ENCODE assay signal across 13 cellular contexts in the genomic region with DNA sequence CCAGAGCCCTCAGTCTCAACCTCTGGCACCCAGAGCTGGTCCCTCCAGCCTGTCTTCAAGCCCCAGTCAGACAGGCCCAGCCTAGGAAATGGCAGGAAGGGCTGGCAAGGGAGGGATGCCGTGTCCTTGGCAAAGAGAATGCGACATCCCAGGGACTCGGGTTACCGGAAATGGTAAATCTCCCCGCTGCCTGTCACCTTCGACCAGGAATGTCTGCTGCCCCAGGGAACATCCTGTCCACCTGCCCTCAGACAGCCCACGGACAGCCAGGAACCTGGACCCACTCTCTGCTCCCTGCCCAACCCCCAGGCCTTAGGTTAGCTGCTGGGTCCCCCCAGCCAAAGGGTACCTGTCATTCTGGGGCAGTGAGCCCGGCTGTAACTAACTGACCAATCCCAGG. TPM values are rescaled to one million over a fixed set of nuclear protein-coding genes. Genes with fewer than 3 reads are reported as not detected.
A peak's percentile ranks its signal among the peaks of the same experiment; 100 is the strongest.
DNase-seq lines count a peak whose midpoint lies in the region; ATAC-seq, FAIRE-seq and TF ChIP-seq lines count a peak whose summit lies in the region.
"Had no signal": no experiment of that assay in that cellular context is flagged by ENCODE, and none has a peak within 500 bp of the region (broad histone marks: within the 10 kb centered on the region; RNA-seq: fewer than 3 reads in every experiment).

No MANE protein-coding gene starts in this region.

- intact Hi-C loops in adrenal gland (cut with DNase I) (no loop called here), HepG2 (cut with micrococcal nuclease; ENCODE audit: unreplicated experiment) (no loop called here)

- H4K20me1 ChIP-seq in HepG2 (ENCODE audit: insufficient read depth, low read length): no peaks in the 10 kb centered on the region

- peak overlapping the region; percentile 69 to 87 (median 85) for H3K27ac ChIP-seq in adrenal gland
- H3K27ac ChIP-seq in HepG2 (ENCODE audit: extremely low read length, insufficient read depth, low read length): no peak overlapping the region
- no peak overlapping the region for H3K27ac ChIP-seq in WERI-Rb-1
- H3K27ac ChIP-seq: right lobe of liver had no signal

- H3K27me3 ChIP-seq in adrenal gland: no peaks in the 10 kb centered on the region
- H3K27me3 ChIP-seq in HepG2 (ENCODE audit: control insufficient read depth in 1 of 2, insufficient read depth in 2 of 2, low read length in 2 of 2): no peaks in the 10 kb centered on the region
- no peaks in the 10 kb centered on the region for H3K27me3 ChIP-seq in WERI-Rb-1 (ENCODE audit: insufficient read depth, low read depth, severe bottlenecking)
- H3K27me3 ChIP-seq: right lobe of liver had no signal

- H3K9ac ChIP-seq in HepG2 (ENCODE audit: insufficient read depth, low read depth, low read length): no peak overlapping the region

- no peak for TF ChIP-seq CTCF in HFFc6 (IDR thresholded peaks at IDR 0.05)
- no peak for TF ChIP-seq CTCF in adrenal gland (IDR thresholded peaks at IDR 0.05)
- no peak for TF ChIP-seq CTCF in HepG2 (CRISPR knock-in tag; IDR thresholded peaks at IDR 0.05)
- no peak for TF ChIP-seq CTCF in WERI-Rb-1 (IDR thresholded peaks at IDR 0.05; ENCODE audit: low read depth, low read length)

- H3K9me3 ChIP-seq in adrenal gland (replicated peaks in 1 of 3): no peaks in the 10 kb centered on the region
- H3K9me3 ChIP-seq in HepG2 (ENCODE audit: low read length): no peaks in the 10 kb centered on the region
- H3K9me3 ChIP-seq in WERI-Rb-1 (ENCODE audit: severe bottlenecking): no peaks in the 10 kb centered on the region
- H3K9me3 ChIP-seq: right lobe of liver had no signal

- H2AFZ ChIP-seq in HepG2 (ENCODE audit: low read length): no peak overlapping the region

- H3K4me2 ChIP-seq in HepG2 (ENCODE audit: low read depth, low read length): no peak overlapping the region

- no TSS peak for BruUV-seq in HepG2 (replicated peaks; lab: Mats Ljungman, UMichigan)

- peaks cover 70% of the 10 kb centered on the region for H3K4me1 Mint-ChIP-seq in HFFc6 (ENCODE audit: low read depth)
- H3K4me1 Mint-ChIP-seq in stimulated activated effector memory CD8-positive, alpha-beta T cell treated with anti-CD3 and anti-CD28 coated beads, Interleukin-12 subunit alpha, Interleukin-12 subunit beta, amount 100 ng/mL, for 72 hours: peaks cover 16% of the 10 kb centered on the region

- TF ChIP-seq POLR2A in adrenal gland (IDR thresholded peaks at IDR 0.05): peak in 1 of 2 donors; percentile 55
- no peak for TF ChIP-seq POLR2A in HepG2 (IDR thresholded peaks at IDR 0.05; ENCODE audit: insufficient read depth in 1 of 2, low read depth in 2 of 2, low read length in 2 of 2)

- TF ChIP-seq EP300 in HepG2 (IDR thresholded peaks at IDR 0.05; ENCODE audit: low read depth in 2 of 2, low read length in 2 of 2) (no peak), HepG2 (CRISPR knock-in tag; IDR thresholded peaks at IDR 0.05; ENCODE audit: borderline replicate concordance) (no peak)

- DNase-seq in HFFc6 (no peak), adrenal gland (peak in 6 of 7 donors; percentile 73 to 91 (median 87)), HepG2 (ENCODE audit: low spot score) (no peak), germinal center (ENCODE audit: low spot score) (no peak), WERI-Rb-1 (no peak), GM19240 (ENCODE audit: insufficient read length, low spot score) (no peak)
- DNase-seq in stimulated activated effector memory CD8-positive, alpha-beta T cell treated with anti-CD3 and anti-CD28 coated beads, Interleukin-12 subunit alpha, Interleukin-12 subunit beta, amount 100 ng/mL, for 72 hours (ENCODE audit: low spot score in 2 of 2): no peak
- DNase-seq: amniotic stem cell, NCI-H1105, right lobe of liver had no signal

- H3K4me3 ChIP-seq in adrenal gland (no peak overlapping the region), HepG2 (replicated peaks in 1 of 3; ENCODE audit: insufficient read depth in 1 of 3, low read depth in 2 of 3, low read length in 3 of 3) (no peak overlapping the region), WERI-Rb-1 (ENCODE audit: low read depth, low read length) (no peak overlapping the region)
- H3K4me3 ChIP-seq: GM12878, right lobe of liver had no signal

- CTCF ChIA-PET in HepG2 (lab: Yijun Ruan, JAX; ENCODE audit: low intra/inter-chr PET ratio, low total read pairs): no interaction called here

- in situ Hi-C loops in HepG2 (cut with HindIII; ENCODE audit: extremely low pct_ligation_motif_present, low pct_unique_long_range_greater_than_20kb): loop anchor here (5.0 kb wide), 1 partner anchor 44 kb away; no protein-coding TSS in a partner anchor

- TF ChIP-seq RAD21 in HepG2 (CRISPR knock-in tag; IDR thresholded peaks at IDR 0.05): no peak

- peaks cover 64 to 86% of the 10 kb centered on the region in 2 donors for H3K4me1 ChIP-seq in adrenal gland (replicated peaks in 1 of 2)
- peaks cover 58% of the 10 kb centered on the region for H3K4me1 ChIP-seq in HepG2 (ENCODE audit: insufficient read depth, low read length)
- H3K4me1 ChIP-seq: right lobe of liver had no signal

- no peak overlapping the region for H3K4me3 Mint-ChIP-seq in HFFc6
- no peak overlapping the region for H3K4me3 Mint-ChIP-seq in stimulated activated effector memory CD8-positive, alpha-beta T cell treated with anti-CD3 and anti-CD28 coated beads, Interleukin-12 subunit alpha, Interleukin-12 subunit beta, amount 100 ng/mL, for 72 hours
- H3K4me3 Mint-ChIP-seq: T-helper 1 cell treated with Interleukin-12 subunit alpha and Interleukin-12 subunit beta and Interleukin-4 antibody, amounts not matched to agents 30 μg/mL and 1 μg/mL, for 36 hours had no signal

- H3K27me3 Mint-ChIP-seq in HFFc6 (ENCODE audit: insufficient read depth): no peaks in the 10 kb centered on the region; the same call in none of the 2 replicates

- H3K9me3 Mint-ChIP-seq in HFFc6: no peaks in the 10 kb centered on the region
- H3K9me3 Mint-ChIP-seq in stimulated activated effector memory CD8-positive, alpha-beta T cell treated with anti-CD3 and anti-CD28 coated beads, Interleukin-12 subunit alpha, Interleukin-12 subunit beta, amount 100 ng/mL, for 72 hours: no peaks in the 10 kb centered on the region
- H3K9me3 Mint-ChIP-seq: T-helper 1 cell treated with Interleukin-12 subunit alpha and Interleukin-12 subunit beta and Interleukin-4 antibody, amounts not matched to agents 30 μg/mL and 1 μg/mL, for 36 hours had no signal

- H3K27ac Mint-ChIP-seq in HFFc6: peak overlapping the region; percentile 81
- H3K27ac Mint-ChIP-seq in stimulated activated effector memory CD8-positive, alpha-beta T cell treated with anti-CD3 and anti-CD28 coated beads, Interleukin-12 subunit alpha, Interleukin-12 subunit beta, amount 100 ng/mL, for 72 hours: peak overlapping the region; percentile 46
- H3K27ac Mint-ChIP-seq: T-helper 1 cell treated with Interleukin-12 subunit alpha and Interleukin-12 subunit beta and Interleukin-4 antibody, amounts not matched to agents 30 μg/mL and 1 μg/mL, for 36 hours had no signal

- H3K36me3 ChIP-seq in adrenal gland (replicated peaks in 1 of 2) (no peaks in the 10 kb centered on the region), HepG2 (replicated peaks in 1 of 2; ENCODE audit: control insufficient read depth in 1 of 2, insufficient read depth in 2 of 2, low read length in 2 of 2) (no peaks in the 10 kb centered on the region; a peak in 1 of 5 replicates), WERI-Rb-1 (no peaks in the 10 kb centered on the region)
- H3K36me3 ChIP-seq: right lobe of liver had no signal

- ATAC-seq in HepG2 (peak; percentile 10; the same call in 1 of the 3 replicates), HG02885 (IDR thresholded peaks at IDR 0.05; ENCODE audit: poor library complexity, unreplicated experiment) (no peak)
- no peak for ATAC-seq in stimulated activated effector memory CD8-positive, alpha-beta T cell treated with anti-CD3 and anti-CD28 coated beads, Interleukin-12 subunit alpha, Interleukin-12 subunit beta, amount 100 ng/mL, for 72 hours

- no peak for FAIRE-seq in HepG2 (lab: Jason Lieb, UNC)
- FAIRE-seq: GM12878 had no signal

- H3K36me3 Mint-ChIP-seq in HFFc6 (ENCODE audit: low read depth): peaks cover 26% of the 10 kb centered on the region
- no peaks in the 10 kb centered on the region for H3K36me3 Mint-ChIP-seq in stimulated activated effector memory CD8-positive, alpha-beta T cell treated with anti-CD3 and anti-CD28 coated beads, Interleukin-12 subunit alpha, Interleukin-12 subunit beta, amount 100 ng/mL, for 72 hours

- 28 to 54% (median 32%) methylated on average over 1 to 8 of the region's 8 CpGs for WGBS in adrenal gland, 4 donors
- no CpG with 5 or more reads among the region's 8 CpGs for WGBS in HepG2 (ENCODE audit: low lambda C conversion rate)

- POLR2A ChIA-PET in HepG2 (lab: Yijun Ruan, JAX): no interaction called here

- H3K79me2 ChIP-seq in HepG2 (ENCODE audit: insufficient read depth, low read length): no peaks in the 10 kb centered on the region

RNA-seq across cellular contexts. Expression of a gene that starts 23.9 kb away (rescaled TPM):
- 100 to 1,000 TPM; 275 to 430 (median 297) TPM for total RNA-seq in HFFc6 (2021; fragmentation: NEBNext Ultra II Directional; extraction: Animal tissue kit (Norgen Biotek cat#: 25700))
- total RNA-seq in adrenal gland: 100 to 1,000 TPM; 232 to 558 (median 316) TPM
- 100 to 1,000 TPM in 2 of 3 donors, 10 to 100 TPM in 1; 38.7 to 394 (median 156) TPM for polyA plus RNA-seq in adrenal gland
- 5.6 and 9.1 TPM in 2 replicates for total RNA-seq in HepG2 (2016; rRNA removed; fragmentation: Illumina TruSeq; extraction: Trizol)
- total RNA-seq in HepG2 (2016; cell fraction: cytosol; rRNA removed; fragmentation: Illumina TruSeq; extraction: Trizol; ENCODE audit: low read depth): 4.1 and 4.6 TPM in 2 replicates
- total RNA-seq in HepG2 (2016; cell fraction: insoluble cytoplasmic fraction; rRNA removed; fragmentation: Illumina TruSeq; extraction: Trizol): 4.7 and 8.9 TPM in 2 replicates
- total RNA-seq in HepG2 (2016; cell fraction: membrane; rRNA removed; fragmentation: Illumina TruSeq; extraction: Trizol): 5.4 and 5.7 TPM in 2 replicates
- total RNA-seq in HepG2 (2016; cell fraction: nucleus; rRNA removed; fragmentation: Illumina TruSeq; extraction: Trizol): 28.3 and 31.6 TPM in 2 replicates
- polyA plus RNA-seq in HepG2 (2011; rRNA removed): 10.3 and 13.1 TPM in 2 replicates
- 3.8 and 6.6 TPM in 2 replicates for polyA plus RNA-seq in HepG2 (2011; cell fraction: cytosol; rRNA removed)
- 128 and 235 TPM in 2 replicates for polyA plus RNA-seq in HepG2 (2011; cell fraction: nucleus; rRNA removed)
- polyA plus RNA-seq in HepG2 (2012): 17.9 and 25.0 TPM in 2 replicates
- 1.9 TPM in 2 replicates for polyA plus RNA-seq in HepG2 (2016; cell fraction: cytosol; fragmentation: Illumina TruSeq; extraction: Trizol; ENCODE audit: low read depth)
- polyA plus RNA-seq in HepG2 (2016; cell fraction: insoluble cytoplasmic fraction; fragmentation: Illumina TruSeq; extraction: Trizol; ENCODE audit: low read depth): 7.0 and 9.8 TPM in 2 replicates
- polyA plus RNA-seq in HepG2 (2016; cell fraction: membrane; fragmentation: Illumina TruSeq; extraction: Trizol; ENCODE audit: low read depth): 2.8 TPM in 2 replicates
- polyA plus RNA-seq in HepG2 (2016; cell fraction: nucleus; fragmentation: Illumina TruSeq; extraction: Trizol; ENCODE audit: insufficient read depth, low read depth): 78.2 and 78.5 TPM in 2 replicates
- polyA minus RNA-seq in HepG2 (2011; rRNA and poly(A)+ RNA removed; ENCODE audit: low replicate concordance): 24.8 and 26.5 TPM in 2 replicates
- 17.5 and 18.6 TPM in 2 replicates for polyA minus RNA-seq in HepG2 (2011; cell fraction: cytosol; rRNA and poly(A)+ RNA removed)
- 39.8 and 42.6 TPM in 2 replicates for polyA minus RNA-seq in HepG2 (2011; cell fraction: nucleus; rRNA and poly(A)+ RNA removed)

Comparison
In these comparisons a context has a peak if more than half of its experiments do, and no peak if none do; other contexts are left out.
1. DNase-seq: peak in adrenal gland (6 of 7); none in HFFc6 (single experiment), HepG2 (single experiment), stimulated activated effector memory CD8-positive, alpha-beta T cell treated with anti-CD3 and anti-CD28 coated beads, Interleukin-12 subunit alpha, Interleukin-12 subunit beta, amount 100 ng/mL, for 72 hours (0 of 2), germinal center (single experiment), WERI-Rb-1 (single experiment) and GM19240 (single experiment).
2. H3K27ac ChIP-seq: peak in adrenal gland (5 of 5); none in HepG2 (single experiment) and WERI-Rb-1 (single experiment).
3. RNA of a gene that starts 23.9 kb away (total RNA-seq): 232 to 558 TPM in adrenal gland and 275 to 430 TPM in HFFc6; 4.1 to 31.6 TPM in HepG2; every median in the first group is over 4 times any median in the second.